In genomic region chr10:110176626-110177025, GRCh38 we compare ENCODE assay signal across 1 cellular context.
TF ChIP-seq lines count a peak whose summit lies in the region.

No MANE protein-coding gene starts in this region.

TF ChIP-seq in endothelial cell of umbilical vein, 7 proteins besides CTCF, POLR2A, EP300 and RAD21:
- TF ChIP-seq JUN (IDR thresholded peaks at IDR 0.05; ENCODE audit: borderline replicate concordance, insufficient read depth, insufficient read length, low read depth) (no peak), POLR2AphosphoS5 (IDR thresholded peaks at IDR 0.05; ENCODE audit: insufficient read depth, low read depth, low read length) (no peak), MYC (IDR thresholded peaks at IDR 0.05; ENCODE audit: low read depth, low read length) (no peak), GATA2 (IDR thresholded peaks at IDR 0.05; ENCODE audit: insufficient read depth, insufficient read length, low read depth, low read length) (no peak), EZH2 (IDR thresholded peaks at IDR 0.05; ENCODE audit: borderline replicate concordance, low read depth, low read length, severe bottlenecking) (no peak)
